In genomic region chrX:101774340-101774739, GRCh38 we compare ENCODE assay signal across 18 cellular contexts.
DNase-seq lines count a peak whose midpoint lies in the region; ATAC-seq, FAIRE-seq and TF ChIP-seq lines count a peak whose summit lies in the region.
"Had no signal": no experiment of that assay in that cellular context is flagged by ENCODE, and none has a peak within 500 bp of the region (broad histone marks: within the 10 kb centered on the region; RNA-seq: fewer than 3 reads in every experiment).

No MANE protein-coding gene starts in this region.

- peaks cover 6% of the 10 kb centered on the region for H3K27me3 Mint-ChIP-seq in stimulated activated naive CD8-positive, alpha-beta T cell treated with anti-CD3 and anti-CD28 coated beads, Interleukin-15, amount 100 ng/mL, for 72 hours

- no peaks in the 10 kb centered on the region for H3K36me3 ChIP-seq in tibial artery

- TF ChIP-seq CTCF in D721Med (IDR thresholded peaks at IDR 0.05; ENCODE audit: insufficient read depth, missing control alignments): no peak
- TF ChIP-seq CTCF in tibial artery (IDR thresholded peaks at IDR 0.05): no peak

- peak; percentile 46 for ATAC-seq in stimulated activated naive CD8-positive, alpha-beta T cell treated with anti-CD3 and anti-CD28 coated beads, Interleukin-15, amount 100 ng/mL, for 72 hours
- no peak for ATAC-seq in stimulated activated naive CD8-positive, alpha-beta T cell treated with anti-CD3 and anti-CD28 coated beads, Interleukin-15, Interleukin-2, amounts not matched to agents 100 U/mL and 50 U/mL, for 24 hours
- ATAC-seq in GM21786 (IDR thresholded peaks at IDR 0.05; ENCODE audit: unreplicated experiment) (peak; percentile 99), HG03108 (IDR thresholded peaks at IDR 0.05; ENCODE audit: unreplicated experiment) (peak; percentile 98)
- ATAC-seq: A549; activated CD4-positive, alpha-beta T cell treated with anti-CD3 and anti-CD28 coated beads for 36 hours; esophagus mucosa had no signal

- H3K4me1 ChIP-seq in tibial artery: no peaks in the 10 kb centered on the region
- H3K4me1 ChIP-seq: A549, parathyroid adenoma had no signal

- no peak for DNase-seq in stimulated activated naive CD8-positive, alpha-beta T cell treated with anti-CD3 and anti-CD28 coated beads, Interleukin-15, amount 100 ng/mL, for 72 hours
- no peak for DNase-seq in stimulated activated naive CD8-positive, alpha-beta T cell treated with anti-CD3 and anti-CD28 coated beads, Interleukin-15, Interleukin-2, amounts not matched to agents 100 U/mL and 50 U/mL, for 24 hours
- DNase-seq in D721Med (ENCODE audit: insufficient read length, low spot score) (no peak), tibial artery (no peak), GM03348 (ENCODE audit: low spot score) (no peak), iPS-NIHi11 (ENCODE audit: low spot score) (no peak)
- DNase-seq: activated CD4-positive, alpha-beta T cell treated with anti-CD3 and anti-CD28 coated beads for 36 hours; activated gamma-delta T cell; DMS153; NCI-H1105 treated with DMSO at 0.1 percent for 48 hours; substantia nigra had no signal

- H3K9me3 Mint-ChIP-seq in stimulated activated naive CD8-positive, alpha-beta T cell treated with anti-CD3 and anti-CD28 coated beads, Interleukin-15, amount 100 ng/mL, for 72 hours: no peaks in the 10 kb centered on the region

- no peak overlapping the region for H3K27ac ChIP-seq in tibial artery
- H3K27ac ChIP-seq: A549, parathyroid adenoma had no signal

- no peak overlapping the region for H3K4me3 Mint-ChIP-seq in stimulated activated naive CD8-positive, alpha-beta T cell treated with anti-CD3 and anti-CD28 coated beads, Interleukin-15, amount 100 ng/mL, for 72 hours
- H3K4me3 Mint-ChIP-seq: activated CD4-positive, alpha-beta T cell treated with anti-CD3 and anti-CD28 coated beads for 36 hours; mesothelial cell of epicardium had no signal

- H3K4me3 ChIP-seq in tibial artery: no peak overlapping the region
- H3K4me3 ChIP-seq: A549 had no signal

- intact Hi-C loops in tibial artery (cut with DNase I; ENCODE audit: low total_unique reads): no loop called here

- H3K4me1 Mint-ChIP-seq in stimulated activated naive CD8-positive, alpha-beta T cell treated with anti-CD3 and anti-CD28 coated beads, Interleukin-15, amount 100 ng/mL, for 72 hours: no peaks in the 10 kb centered on the region
- H3K4me1 Mint-ChIP-seq: activated CD4-positive, alpha-beta T cell treated with anti-CD3 and anti-CD28 coated beads for 36 hours; mesothelial cell of epicardium had no signal

- H3K27me3 ChIP-seq in tibial artery: no peaks in the 10 kb centered on the region

- H3K9me3 ChIP-seq in tibial artery: peaks cover 0 to 15% (median 7%) of the 10 kb centered on the region in 3 donors
- H3K9me3 ChIP-seq: A549 had no signal

- no peak for FAIRE-seq in D721Med (lab: Jason Lieb, UNC)
- FAIRE-seq: A549, bronchial epithelial cell had no signal

- no peak overlapping the region for H3K27ac Mint-ChIP-seq in stimulated activated naive CD8-positive, alpha-beta T cell treated with anti-CD3 and anti-CD28 coated beads, Interleukin-15, amount 100 ng/mL, for 72 hours
- H3K27ac Mint-ChIP-seq: activated CD4-positive, alpha-beta T cell treated with anti-CD3 and anti-CD28 coated beads for 36 hours; mesothelial cell of epicardium had no signal
